Comparison of ENCODE assay signal across 24 cellular contexts in genomic region chr2:168732506-168732905, GRCh38.
"Had no signal": no experiment of that assay in that cellular context is flagged by ENCODE, and none has a peak within 500 bp of the region (broad histone marks: within the 10 kb centered on the region; RNA-seq: fewer than 3 reads in every experiment).

No MANE protein-coding gene starts in this region.

- H3K4me1 Mint-ChIP-seq: naive B cell had no signal

- H3K4me1 ChIP-seq: right lobe of liver, thyroid gland, vagina had no signal

- DNase-seq: effector memory CD8-positive, alpha-beta T cell; gastrocnemius medialis; head of caudate nucleus; kidney; mammary epithelial cell; mesendoderm; midbrain; naive B cell; right lobe of liver; stimulated activated CD4-positive, alpha-beta T cell treated with anti-CD3 and anti-CD28 coated beads, Interleukin-2, amount 100 ng/mL, for 24 hours; stimulated activated CD4-positive, alpha-beta T cell treated with anti-CD3 and anti-CD28 coated beads, Interleukin-4, amount 100 ng/mL, for 24 hours; stimulated activated naive CD4-positive, alpha-beta T cell treated with Interleukin-2 at 50 U/mL for 16 hours; stomach; thyroid gland; trophoblast cell had no signal

- H3K27ac ChIP-seq: coronary artery, gastrocnemius medialis, hepatocyte, neural progenitor cell, parathyroid adenoma, right lobe of liver, stomach, thyroid gland, vagina had no signal

- H3K27ac Mint-ChIP-seq: effector memory CD8-positive, alpha-beta T cell; natural killer cell treated with Interleukin-12 subunit alpha and Interleukin-12 subunit beta and Interleukin-15 and Interleukin-18, amount 100 ng/mL, for 72 hours; neural progenitor cell; stimulated activated effector memory CD8-positive, alpha-beta T cell treated with anti-CD3 and anti-CD28 coated beads, Interleukin-12 subunit alpha, Interleukin-12 subunit beta, amount 100 ng/mL, for 72 hours had no signal

- H3K9me3 Mint-ChIP-seq: effector memory CD8-positive, alpha-beta T cell; naive B cell; natural killer cell treated with Interleukin-12 subunit alpha and Interleukin-12 subunit beta and Interleukin-15 and Interleukin-18, amount 100 ng/mL, for 72 hours; neural progenitor cell; stimulated activated effector memory CD8-positive, alpha-beta T cell treated with anti-CD3 and anti-CD28 coated beads, Interleukin-12 subunit alpha, Interleukin-12 subunit beta, amount 100 ng/mL, for 72 hours had no signal

- H3K27me3 Mint-ChIP-seq: effector memory CD8-positive, alpha-beta T cell; naive B cell; natural killer cell treated with Interleukin-12 subunit alpha and Interleukin-12 subunit beta and Interleukin-15 and Interleukin-18, amount 100 ng/mL, for 72 hours; progenitor cell of endocrine pancreas had no signal

- H3K27me3 ChIP-seq: gastrocnemius medialis, hepatocyte, neural progenitor cell, right lobe of liver, stomach, thyroid gland, vagina had no signal

- H3K36me3 ChIP-seq: gastrocnemius medialis, neural progenitor cell, right lobe of liver, stomach, thyroid gland, vagina had no signal

- ATAC-seq: effector memory CD8-positive, alpha-beta T cell; gastrocnemius medialis; left lobe of liver; natural killer cell treated with Interleukin-12 subunit alpha and Interleukin-12 subunit beta and Interleukin-15 and Interleukin-18, amount 100 ng/mL, for 72 hours; right lobe of liver; stimulated activated effector memory CD8-positive, alpha-beta T cell treated with anti-CD3 and anti-CD28 coated beads, Interleukin-12 subunit alpha, Interleukin-12 subunit beta, amount 100 ng/mL, for 72 hours had no signal

- H3K9me3 ChIP-seq: gastrocnemius medialis, right lobe of liver, stomach, thyroid gland, vagina had no signal

- H3K36me3 Mint-ChIP-seq: natural killer cell treated with Interleukin-12 subunit alpha and Interleukin-12 subunit beta and Interleukin-15 and Interleukin-18, amount 100 ng/mL, for 72 hours; stimulated activated effector memory CD8-positive, alpha-beta T cell treated with anti-CD3 and anti-CD28 coated beads, Interleukin-12 subunit alpha, Interleukin-12 subunit beta, amount 100 ng/mL, for 72 hours had no signal

- H3K4me3 Mint-ChIP-seq: effector memory CD8-positive, alpha-beta T cell; naive B cell; natural killer cell treated with Interleukin-12 subunit alpha and Interleukin-12 subunit beta and Interleukin-15 and Interleukin-18, amount 100 ng/mL, for 72 hours; neural progenitor cell; stimulated activated effector memory CD8-positive, alpha-beta T cell treated with anti-CD3 and anti-CD28 coated beads, Interleukin-12 subunit alpha, Interleukin-12 subunit beta, amount 100 ng/mL, for 72 hours had no signal

- H3K4me3 ChIP-seq: coronary artery, gastrocnemius medialis, hepatocyte, neural progenitor cell, right lobe of liver, stomach, thyroid gland, vagina had no signal
